2 cellular contexts compared by ENCODE assay signal in the genomic region with DNA sequence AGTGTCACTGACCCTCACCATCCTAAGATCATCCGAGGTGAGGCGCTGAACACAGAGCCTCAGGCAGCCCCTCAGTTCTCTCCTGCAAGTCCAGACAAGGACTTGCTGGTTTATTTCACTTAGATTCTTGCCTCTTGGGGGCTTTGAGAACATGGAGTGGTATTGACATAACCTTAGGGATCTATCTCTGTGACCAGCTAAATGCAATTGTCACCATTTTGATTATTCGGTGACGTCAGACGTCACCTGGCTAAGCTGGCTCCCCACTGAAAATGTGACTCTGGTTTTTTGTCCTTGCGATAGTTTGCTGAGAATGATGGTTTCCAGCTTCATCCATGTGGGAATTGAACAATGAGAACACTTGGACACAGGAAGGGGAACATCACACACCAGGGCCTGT.
TF ChIP-seq lines count a peak whose summit lies in the region.

No MANE protein-coding gene starts in this region.

TF ChIP-seq in HepG2, 621 proteins besides CTCF, POLR2A, EP300 and RAD21:
- TF ChIP-seq, protein P1, sequence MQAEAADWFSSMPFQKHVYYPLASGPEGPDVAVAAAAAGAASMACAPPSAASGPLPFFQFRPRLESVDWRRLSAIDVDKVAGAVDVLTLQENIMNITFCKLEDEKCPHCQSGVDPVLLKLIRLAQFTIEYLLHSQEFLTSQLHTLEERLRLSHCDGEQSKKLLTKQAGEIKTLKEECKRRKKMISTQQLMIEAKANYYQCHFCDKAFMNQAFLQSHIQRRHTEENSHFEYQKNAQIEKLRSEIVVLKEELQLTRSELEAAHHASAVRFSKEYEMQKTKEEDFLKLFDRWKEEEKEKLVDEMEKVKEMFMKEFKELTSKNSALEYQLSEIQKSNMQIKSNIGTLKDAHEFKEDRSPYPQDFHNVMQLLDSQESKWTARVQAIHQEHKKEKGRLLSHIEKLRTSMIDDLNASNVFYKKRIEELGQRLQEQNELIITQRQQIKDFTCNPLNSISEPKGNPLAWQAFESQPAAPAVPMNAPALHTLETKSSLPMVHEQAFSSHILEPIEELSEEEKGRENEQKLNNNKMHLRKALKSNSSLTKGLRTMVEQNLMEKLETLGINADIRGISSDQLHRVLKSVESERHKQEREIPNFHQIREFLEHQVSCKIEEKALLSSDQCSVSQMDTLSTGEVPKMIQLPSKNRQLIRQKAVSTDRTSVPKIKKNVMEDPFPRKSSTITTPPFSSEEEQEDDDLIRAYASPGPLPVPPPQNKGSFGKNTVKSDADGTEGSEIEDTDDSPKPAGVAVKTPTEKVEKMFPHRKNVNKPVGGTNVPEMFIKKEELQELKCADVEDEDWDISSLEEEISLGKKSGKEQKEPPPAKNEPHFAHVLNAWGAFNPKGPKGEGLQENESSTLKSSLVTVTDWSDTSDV (CRISPR knock-in tag; IDR thresholded peaks at IDR 0.05): no peak
- TF ChIP-seq RFXAP (CRISPR knock-in tag; IDR thresholded peaks at IDR 0.05; ENCODE audit: borderline replicate concordance) (no peak), CREB1 (IDR thresholded peaks at IDR 0.05) (peak; percentile 88), CREB1 (CRISPR knock-in tag; IDR thresholded peaks at IDR 0.05) (no peak), ATF7 (IDR thresholded peaks at IDR 0.05) (peak; percentile 47; the same call in 1 of the 2 replicates), ATF7 (CRISPR knock-in tag; IDR thresholded peaks at IDR 0.05) (no peak)

TF ChIP-seq in K562, 482 proteins besides CTCF, POLR2A, EP300 and RAD21:
- TF ChIP-seq, protein P2, sequence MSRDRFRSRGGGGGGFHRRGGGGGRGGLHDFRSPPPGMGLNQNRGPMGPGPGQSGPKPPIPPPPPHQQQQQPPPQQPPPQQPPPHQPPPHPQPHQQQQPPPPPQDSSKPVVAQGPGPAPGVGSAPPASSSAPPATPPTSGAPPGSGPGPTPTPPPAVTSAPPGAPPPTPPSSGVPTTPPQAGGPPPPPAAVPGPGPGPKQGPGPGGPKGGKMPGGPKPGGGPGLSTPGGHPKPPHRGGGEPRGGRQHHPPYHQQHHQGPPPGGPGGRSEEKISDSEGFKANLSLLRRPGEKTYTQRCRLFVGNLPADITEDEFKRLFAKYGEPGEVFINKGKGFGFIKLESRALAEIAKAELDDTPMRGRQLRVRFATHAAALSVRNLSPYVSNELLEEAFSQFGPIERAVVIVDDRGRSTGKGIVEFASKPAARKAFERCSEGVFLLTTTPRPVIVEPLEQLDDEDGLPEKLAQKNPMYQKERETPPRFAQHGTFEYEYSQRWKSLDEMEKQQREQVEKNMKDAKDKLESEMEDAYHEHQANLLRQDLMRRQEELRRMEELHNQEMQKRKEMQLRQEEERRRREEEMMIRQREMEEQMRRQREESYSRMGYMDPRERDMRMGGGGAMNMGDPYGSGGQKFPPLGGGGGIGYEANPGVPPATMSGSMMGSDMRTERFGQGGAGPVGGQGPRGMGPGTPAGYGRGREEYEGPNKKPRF (IDR thresholded peaks at IDR 0.05; ENCODE audit: low read depth, low read length): no peak
- TF ChIP-seq TRIM24 (IDR thresholded peaks at IDR 0.05) (no peak), PRPF4 (IDR thresholded peaks at IDR 0.05; ENCODE audit: insufficient read depth, low read depth, low read length, poor library complexity, severe bottlenecking) (no peak), ATF1 (CRISPR knock-in tag; IDR thresholded peaks at IDR 0.05) (no peak), ATF1 (tag; IDR thresholded peaks at IDR 0.05) (0 out of 2 replicates have a peak, but pooled peaks have one; percentile 19)
